ENCODE assay signal across 11 cellular contexts in genomic region chr17:80694085-80694991, GRCh38.
DNase-seq lines count a peak whose midpoint lies in the region; ATAC-seq and TF ChIP-seq lines count a peak whose summit lies in the region.
"Had no signal": no experiment of that assay in that cellular context is flagged by ENCODE, and none has a peak within 500 bp of the region (broad histone marks: within the 10 kb centered on the region; RNA-seq: fewer than 3 reads in every experiment).

No MANE protein-coding gene starts in this region.

- DNase-seq in DMS153 (lab: John Stamatoyannopoulos, UW) (peak; percentile 66), NCI-H1105 (lab: John Stamatoyannopoulos, UW) (peak; percentile 57), RWPE2 (ENCODE audit: low spot score) (no peak), SIG-M5 (lab: John Stamatoyannopoulos, UW) (no peak), NCI-H82 (lab: John Stamatoyannopoulos, UW) (no peak)
- no peak for DNase-seq in stimulated activated CD4-positive, alpha-beta T cell treated with anti-CD3 and anti-CD28 coated beads, Interleukin-1b, Interleukin-23, amount 100 ng/mL, for 48 hours
- DNase-seq: CD4-positive, alpha-beta memory T cell; RPMI8226 had no signal

- H3K9me3 ChIP-seq in RWPE2 (ENCODE audit: severe bottlenecking) (no peaks in the 10 kb centered on the region), iPS-20b (ENCODE audit: insufficient read depth, low read depth, low read length) (no peaks in the 10 kb centered on the region)
- H3K9me3 ChIP-seq: upper lobe of left lung had no signal

- peak overlapping the region; percentile 37; the same call in 1 of the 2 replicates for H3K9ac ChIP-seq in iPS-20b (ENCODE audit: low read depth, low read length)

- H3K4me1 ChIP-seq in RWPE2 (ENCODE audit: insufficient read depth, poor library complexity, severe bottlenecking) (peaks cover 12% of the 10 kb centered on the region), iPS-20b (ENCODE audit: insufficient read depth, low read length) (peaks cover 21% of the 10 kb centered on the region)

- no peak; the same call in 2 of the 3 replicates for ATAC-seq in RWPE2 (ENCODE audit: low read depth)

- H3K4me3 ChIP-seq in RWPE2 (ENCODE audit: severe bottlenecking) (no peak overlapping the region), iPS-20b (ENCODE audit: low read length) (no peak overlapping the region)
- H3K4me3 ChIP-seq: upper lobe of left lung had no signal

- H3K27ac ChIP-seq in RWPE2 (ENCODE audit: poor library complexity, severe bottlenecking) (peak overlapping the region; percentile 29), iPS-20b (ENCODE audit: low read length) (peak overlapping the region; percentile 2)
- H3K27ac ChIP-seq: HL-60, upper lobe of left lung had no signal

- H3K36me3 ChIP-seq in RWPE2 (ENCODE audit: low read depth) (no peaks in the 10 kb centered on the region), iPS-20b (ENCODE audit: insufficient read depth, low read depth, low read length) (no peaks in the 10 kb centered on the region)
- H3K36me3 ChIP-seq: upper lobe of left lung had no signal

- no peaks in the 10 kb centered on the region for H3K27me3 ChIP-seq in RWPE2 (ENCODE audit: insufficient read depth, poor library complexity, severe bottlenecking)
- no peaks in the 10 kb centered on the region for H3K27me3 ChIP-seq in iPS-20b (ENCODE audit: insufficient read depth, low read length)
- H3K27me3 ChIP-seq: upper lobe of left lung had no signal

- no peak for TF ChIP-seq CTCF in RWPE2 (IDR thresholded peaks at IDR 0.05; ENCODE audit: poor library complexity, severe bottlenecking)

Comparison
In these comparisons a context has a peak if more than half of its experiments do, and no peak if none do; other contexts are left out.
1. DNase-seq: peak in DMS153 (single experiment) and NCI-H1105 (single experiment); none in RWPE2 (single experiment), SIG-M5 (single experiment), NCI-H82 (single experiment) and stimulated activated CD4-positive, alpha-beta T cell treated with anti-CD3 and anti-CD28 coated beads, Interleukin-1b, Interleukin-23, amount 100 ng/mL, for 48 hours (single experiment).